8 cellular contexts compared by ENCODE assay signal in the genomic region with DNA sequence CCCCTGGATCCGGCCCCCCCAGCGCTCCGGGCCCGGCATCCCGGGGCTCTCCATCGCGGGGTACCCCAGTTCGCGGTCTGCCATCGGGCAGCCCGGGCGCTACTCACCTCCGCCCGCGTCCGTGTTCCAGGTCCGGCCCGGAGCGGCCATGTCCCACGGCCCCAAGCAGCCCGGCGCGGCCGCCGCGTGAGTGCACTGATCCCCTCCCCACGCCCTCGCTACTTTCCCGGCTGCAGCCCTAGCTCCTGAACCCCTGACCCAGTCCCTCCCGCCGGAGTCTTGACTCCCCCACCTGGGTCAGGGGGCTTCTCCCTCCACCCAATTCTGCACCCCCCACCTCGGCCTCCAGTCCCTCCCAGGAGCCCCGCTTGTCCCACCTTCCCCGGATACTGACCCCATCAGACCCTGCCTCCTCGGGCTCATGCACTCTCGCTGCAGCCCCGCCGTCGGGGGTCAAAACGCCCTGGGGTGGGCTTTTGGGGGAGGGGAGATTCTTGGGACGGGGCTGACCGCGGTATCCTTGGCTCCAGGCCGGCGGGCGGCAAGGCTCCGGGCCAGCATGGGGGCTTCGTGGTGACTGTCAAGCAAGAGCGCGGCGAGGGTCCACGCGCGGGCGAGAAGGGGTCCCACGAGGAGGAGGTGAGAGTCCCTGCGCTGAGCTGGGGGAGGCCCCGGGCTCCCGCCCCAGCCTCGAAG. TPM values are rescaled to one million over a fixed set of nuclear protein-coding genes. Genes with fewer than 3 reads are reported as not detected.
DNase-seq lines count a peak whose midpoint lies in the region; ATAC-seq and TF ChIP-seq lines count a peak whose summit lies in the region.

No MANE protein-coding gene starts in this region.

- H3K27ac ChIP-seq in AG04450 (ENCODE audit: low read depth, low read length) (peak overlapping the region; percentile 61), coronary artery (peak overlapping the region; percentile 75 to 88)

- peaks cover 15% of the 10 kb centered on the region for H3K4me1 ChIP-seq in mucosa of stomach (ENCODE audit: control insufficient read depth, insufficient read depth, low read length)

- H3K9me3 ChIP-seq in AG04450 (ENCODE audit: control insufficient read depth, insufficient read depth, low read length) (no peaks in the 10 kb centered on the region; the same call in 1 of the 2 replicates), mucosa of stomach (ENCODE audit: control insufficient read depth, low read length) (no peaks in the 10 kb centered on the region)

- peak overlapping the region; percentile 80 for H3K4me3 ChIP-seq in AG04450 (ENCODE audit: low read depth, low read length)
- peak overlapping the region; percentile 96 for H3K4me3 ChIP-seq in coronary artery
- H3K4me3 ChIP-seq in mucosa of stomach (ENCODE audit: low read length), result peak overlapping the region; percentile 63

- peak overlapping the region; percentile 69 for H3K9ac ChIP-seq in mucosa of stomach (ENCODE audit: low read length)

- no peaks in the 10 kb centered on the region for H3K36me3 ChIP-seq in mucosa of stomach (ENCODE audit: control insufficient read depth, insufficient read depth, low read length)

- DNase-seq in AG04450 (ENCODE audit: low read depth, low spot score) (no peak), NCI-H69 (lab: John Stamatoyannopoulos, UW) (peak; percentile 65), coronary artery (ENCODE audit: low spot score) (no peak), NCI-H1417 treated with DMSO at 0.1 percent for 48 hours (lab: John Stamatoyannopoulos, UW) (no peak), SW480 (ENCODE audit: low spot score) (no peak)

- CTCF ChIA-PET in AG04450 (lab: Charles Lee), result no interaction called here

- peak; percentile 9 for ATAC-seq in GM19452 (IDR thresholded peaks at IDR 0.05; ENCODE audit: unreplicated experiment)
- no peak for ATAC-seq in HG02588 (IDR thresholded peaks at IDR 0.05; ENCODE audit: unreplicated experiment)

- no peaks in the 10 kb centered on the region for H3K27me3 ChIP-seq in AG04450 (ENCODE audit: control insufficient read depth, insufficient read depth, low read length)
- no peaks in the 10 kb centered on the region for H3K27me3 ChIP-seq in mucosa of stomach (ENCODE audit: control insufficient read depth, insufficient read depth, low read length)

- POLR2A ChIA-PET in AG04450 (lab: Yijun Ruan, JAX), result no interaction called here

- no peak for TF ChIP-seq CTCF in AG04450 (IDR thresholded peaks at IDR 0.05; ENCODE audit: low read depth, low read length)
- no peak for TF ChIP-seq CTCF in coronary artery (IDR thresholded peaks at IDR 0.05)

RNA-seq across cellular contexts. Expression of a gene that starts 0.6 kb away (rescaled TPM):
- 30.5 and 36.8 TPM in 2 replicates for polyA plus RNA-seq in AG04450 (2011; rRNA removed)
- polyA minus RNA-seq in AG04450 (2011; rRNA and poly(A)+ RNA removed), result 10.0 and 13.1 TPM in 2 replicates

RNA-seq across cellular contexts. Expression of a gene that starts 12.0 kb away (rescaled TPM):
- 0.30 and 0.41 TPM in 2 replicates for polyA plus RNA-seq in AG04450 (2011; rRNA removed)
- 0.48 and 0.92 TPM in 2 replicates for polyA minus RNA-seq in AG04450 (2011; rRNA and poly(A)+ RNA removed)

RNA-seq across cellular contexts. Expression of a gene that starts 15.9 kb away (rescaled TPM):
- 23.7 and 34.7 TPM in 2 replicates for polyA plus RNA-seq in AG04450 (2011; rRNA removed)
- 26.8 and 35.3 TPM in 2 replicates for polyA minus RNA-seq in AG04450 (2011; rRNA and poly(A)+ RNA removed)

RNA-seq across cellular contexts. Expression of a gene that starts 33.4 kb away (rescaled TPM):
- 0.84 and 0.99 TPM in 2 replicates for polyA plus RNA-seq in AG04450 (2011; rRNA removed)
- 0.43 and 1.1 TPM in 2 replicates for polyA minus RNA-seq in AG04450 (2011; rRNA and poly(A)+ RNA removed)

RNA-seq across cellular contexts. Expression of a gene that starts 34.3 kb away (rescaled TPM):
- not detected in 2 replicates for polyA plus RNA-seq in AG04450 (2011; rRNA removed)
- polyA minus RNA-seq in AG04450 (2011; rRNA and poly(A)+ RNA removed), result not detected in 2 replicates
